9 cellular contexts compared by ENCODE assay signal in genomic region chr3:122356402-122356801, GRCh38. TPM values are rescaled to one million over a fixed set of nuclear protein-coding genes. Genes with fewer than 3 reads are reported as not detected.
DNase-seq lines count a peak whose midpoint lies in the region; ATAC-seq, FAIRE-seq and TF ChIP-seq lines count a peak whose summit lies in the region.
"Had no signal": no experiment of that assay in that cellular context is flagged by ENCODE, and none has a peak within 500 bp of the region (broad histone marks: within the 10 kb centered on the region; RNA-seq: fewer than 3 reads in every experiment).

No MANE protein-coding gene starts in this region.

- FAIRE-seq in GM12878 (lab: Jason Lieb, UNC) = no peak

- SMC1A ChIA-PET in GM12878 (lab: Charles Lee; ENCODE audit: uncharacterized antibody, unreplicated experiment) = interaction anchor here (1.2 to 7.9 kb wide), 11 partner anchors 9 to 809 kb away, joined by 3 to 191 read pairs (median 4); no protein-coding TSS in a partner anchor

- TF ChIP-seq CTCF in GM12878 (IDR thresholded peaks at IDR 0.05 in 2 of 3, conservative IDR thresholded peaks at IDR 0.05 in 1 of 3; ENCODE audit: control insufficient read depth in 2 of 3, extremely low read depth in 1 of 3, insufficient read depth in 1 of 3, low read depth in 3 of 3, low read length in 3 of 3) = peak; percentile 49 to 80 (median 51); a peak in 4 of 6 replicates

- H3K9ac ChIP-seq in GM12878 (ENCODE audit: control insufficient read depth, insufficient read depth, low read length) = no peak overlapping the region

- H3K9me3 ChIP-seq in GM12878 (replicated peaks; ENCODE audit: control insufficient read depth, insufficient read depth, low read length) = no peaks in the 10 kb centered on the region

- no peak for TF ChIP-seq POLR2A in GM12878 (IDR thresholded peaks at IDR 0.05; ENCODE audit: low read depth, low read length)

- ATAC-seq in GM12878 (peak; percentile 72), GM19324 (IDR thresholded peaks at IDR 0.05; ENCODE audit: low FRiP score, unreplicated experiment) (no peak), HG02870 (IDR thresholded peaks at IDR 0.05; ENCODE audit: unreplicated experiment) (no peak)

- H2AFZ ChIP-seq in GM12878 (ENCODE audit: control insufficient read depth, low read depth, low read length) = no peak overlapping the region

- no peak overlapping the region for H3K27ac ChIP-seq in GM12878 (ENCODE audit: control insufficient read depth, insufficient read depth)

- no peaks in the 10 kb centered on the region for H4K20me1 ChIP-seq in GM12878 (ENCODE audit: control insufficient read depth, insufficient read depth)

- H3K36me3 ChIP-seq in GM12878 (ENCODE audit: control insufficient read depth in 2 of 2, insufficient read depth in 2 of 2, low read length in 1 of 2) = peaks cover 0 to 3% of the 10 kb centered on the region in 2 experiments; a peak in 2 of 4 replicates

- TF ChIP-seq RAD21 in GM12878 (IDR thresholded peaks at IDR 0.05; ENCODE audit: insufficient read depth, low read depth, low read length) = peak; percentile 93

- no peak for TF ChIP-seq EP300 in GM12878 (IDR thresholded peaks at IDR 0.05; ENCODE audit: borderline replicate concordance in 1 of 2, control insufficient read depth in 1 of 2, low read depth in 2 of 2, low read length in 2 of 2)

- CTCF ChIA-PET in GM12878 (lab: Yijun Ruan, JAX) = interaction anchor here (1.0 to 7.9 kb wide), 12 partner anchors 13 to 809 kb away, joined by 3 to 192 read pairs (median 6); partner anchors contain the start of gene FAM162A

- no peak overlapping the region for H3K4me3 ChIP-seq in GM12878

- POLR2A ChIA-PET in GM12878 (lab: Charles Lee) = interaction anchor here (1.0 to 1.2 kb wide), 2 partner anchors 14 to 49 kb away, joined by 3 to 4 read pairs; no protein-coding TSS in a partner anchor

- RAD21 ChIA-PET in GM12878 (lab: Charles Lee; ENCODE audit: unreplicated experiment) = interaction anchor here (0.8 to 7.4 kb wide), 6 partner anchors 15 to 810 kb away, joined by 3 to 114 read pairs (median 4); no protein-coding TSS in a partner anchor

- intact Hi-C loops in GM12878 (cut with micrococcal nuclease; ENCODE audit: unreplicated experiment) = loop anchor here (1.0 to 2.0 kb wide), 5 partner anchors 50 to 810 kb away; no protein-coding TSS in a partner anchor

- DNase-seq in AG08395 (ENCODE audit: low spot score) (peak; percentile 12), ELR (ENCODE audit: low read depth) (peak; percentile 58), NCI-H187 (lab: John Stamatoyannopoulos, UW) (peak; percentile 3 to 38), GM12878 (ENCODE audit: low read depth, low spot score) (no peak), lung microvascular endothelial cell (ENCODE audit: low read depth in 2 of 2) (peak; percentile 16 to 20), ureter (ENCODE audit: low spot score) (no peak)

- in situ Hi-C loops in GM12878 (cut with MboI) = loop anchor here (5.0 to 10.0 kb wide), 2 partner anchors 254 to 812 kb away; partner anchors contain the start of gene POLQ

- H3K27me3 ChIP-seq in GM12878 (replicated peaks in 1 of 2; ENCODE audit: control insufficient read depth in 2 of 2, insufficient read depth in 2 of 2, low read length in 1 of 2) = no peaks in the 10 kb centered on the region

- no TSS peak for BruUV-seq in GM12878 (replicated peaks; lab: Mats Ljungman, UMichigan)

- 82% methylated on average over 4 of the region's 4 CpGs for WGBS in GM12878 (ENCODE audit: insufficient coverage, insufficient replicate concordance, low lambda C conversion rate, missing lambda C conversion rate)

- no peaks in the 10 kb centered on the region for H3K79me2 ChIP-seq in GM12878 (ENCODE audit: control insufficient read depth, insufficient read depth, low read length)

- no peaks in the 10 kb centered on the region for H3K4me1 ChIP-seq in GM12878 (ENCODE audit: control insufficient read depth, insufficient read depth, low read length)

- no peak overlapping the region for H3K4me2 ChIP-seq in GM12878 (ENCODE audit: control insufficient read depth, insufficient read depth)

TF ChIP-seq in GM12878, 131 proteins besides CTCF, POLR2A, EP300 and RAD21 (continues in another document):
- TF ChIP-seq POU2F2 (IDR thresholded peaks at IDR 0.05; ENCODE audit: borderline replicate concordance, low read depth, low read length) (peak; percentile 26; the same call in 1 of the 3 replicates), SIX5 (IDR thresholded peaks at IDR 0.05; ENCODE audit: low read depth, low read length, severe bottlenecking) (no peak), SMC3 (IDR thresholded peaks at IDR 0.05; ENCODE audit: borderline replicate concordance, low read length) (peak; percentile 82; the same call in 1 of the 2 replicates)

RNA-seq across cellular contexts. Expression of gene MIX23, which starts 26.6 kb away (rescaled TPM):
- total RNA-seq in GM12878 (2013; cell fraction: nucleolus; rRNA removed) = 40.0 and 50.3 TPM in 2 replicates
- total RNA-seq in GM12878 (2014; rRNA removed) = 44.1 and 66.5 TPM in 2 replicates
- 130 and 138 TPM in 2 replicates for total RNA-seq in GM12878 (2014; rRNA removed; fragmentation: Illumina TruSeq; extraction: Trizol)
- total RNA-seq in GM12878 (2021) = 63.3 and 71.3 TPM in 2 replicates
- 25.9 TPM for polyA plus RNA-seq in GM12878 (2011; ENCODE audit: low read depth)
- polyA plus RNA-seq in GM12878 (2011; rRNA removed) = 47.4 and 97.5 TPM in 2 replicates
- polyA plus RNA-seq in GM12878 (2011; cell fraction: cytosol; rRNA removed) = 12.9 and 20.2 TPM in 2 replicates
- polyA plus RNA-seq in GM12878 (2011; cell fraction: nucleus; rRNA removed) = 25.3 and 37.7 TPM in 2 replicates
- polyA plus RNA-seq in GM12878 (2012) = 45.2 and 57.2 TPM in 2 replicates
- polyA plus RNA-seq in GM12878 (2014; fragmentation: Illumina TruSeq; extraction: Trizol) = 176 and 238 TPM in 2 replicates
- 10 to 100 TPM; 30.0 to 45.9 TPM for polyA plus RNA-seq in GM12878 (2014; fragmentation: Nextera tagmentation; extraction: Ambion mirVana)
- polyA plus RNA-seq in GM12878 (2014; rRNA removed) = 66.6 and 92.3 TPM in 2 replicates
- polyA plus RNA-seq in GM12878 (2016; fragmentation: Nextera tagmentation; extraction: Ambion mirVana) = 10 to 100 TPM; 53.4 to 78.1 TPM
- polyA minus RNA-seq in GM12878 (2011; rRNA and poly(A)+ RNA removed) = 15.5 and 20.8 TPM in 2 replicates
- 13.2 and 14.5 TPM in 2 replicates for polyA minus RNA-seq in GM12878 (2011; cell fraction: cytosol; rRNA and poly(A)+ RNA removed)
- polyA minus RNA-seq in GM12878 (2011; cell fraction: nucleus; rRNA and poly(A)+ RNA removed) = 6.9 and 7.5 TPM in 2 replicates
- total RNA-seq in lung microvascular endothelial cell = 22.2 and 25.6 TPM in 2 replicates
- 54.4 TPM for total RNA-seq in ureter

RNA-seq across cellular contexts. Expression of gene FAM162A, which starts 27.6 kb away (rescaled TPM):
- 62.0 and 63.0 TPM in 2 replicates for total RNA-seq in GM12878 (2013; cell fraction: nucleolus; rRNA removed)
- 59.2 and 60.7 TPM in 2 replicates for total RNA-seq in GM12878 (2014; rRNA removed)
- 97.4 and 99.6 TPM in 2 replicates for total RNA-seq in GM12878 (2014; rRNA removed; fragmentation: Illumina TruSeq; extraction: Trizol)
- total RNA-seq in GM12878 (2021) = 73.6 and 76.4 TPM in 2 replicates
- polyA plus RNA-seq in GM12878 (2011; ENCODE audit: low read depth) = 91.2 TPM
- 346 and 555 TPM in 2 replicates for polyA plus RNA-seq in GM12878 (2011; rRNA removed)
- 138 and 178 TPM in 2 replicates for polyA plus RNA-seq in GM12878 (2011; cell fraction: cytosol; rRNA removed)
- 95.8 and 191 TPM in 2 replicates for polyA plus RNA-seq in GM12878 (2011; cell fraction: nucleus; rRNA removed)
- polyA plus RNA-seq in GM12878 (2012) = 144 and 186 TPM in 2 replicates
- polyA plus RNA-seq in GM12878 (2014; fragmentation: Illumina TruSeq; extraction: Trizol) = 105 and 122 TPM in 2 replicates
- 100 to 1,000 TPM; 290 to 297 TPM for polyA plus RNA-seq in GM12878 (2014; fragmentation: Nextera tagmentation; extraction: Ambion mirVana)
- 83.6 and 93.7 TPM in 2 replicates for polyA plus RNA-seq in GM12878 (2014; rRNA removed)
- polyA plus RNA-seq in GM12878 (2016; fragmentation: Nextera tagmentation; extraction: Ambion mirVana) = 100 to 1,000 TPM; 177 to 186 TPM
- 70.4 and 118 TPM in 2 replicates for polyA minus RNA-seq in GM12878 (2011; rRNA and poly(A)+ RNA removed)
- polyA minus RNA-seq in GM12878 (2011; cell fraction: cytosol; rRNA and poly(A)+ RNA removed) = 24.2 and 29.8 TPM in 2 replicates
- 29.6 and 31.3 TPM in 2 replicates for polyA minus RNA-seq in GM12878 (2011; cell fraction: nucleus; rRNA and poly(A)+ RNA removed)
- total RNA-seq in lung microvascular endothelial cell = 6.5 and 7.4 TPM in 2 replicates
- total RNA-seq in ureter = 65.5 TPM

RNA-seq across cellular contexts. Expression of gene CSTA, which starts 31.4 kb away (rescaled TPM):
- not detected in 2 replicates for total RNA-seq in GM12878 (2013; cell fraction: nucleolus; rRNA removed)
- total RNA-seq in GM12878 (2014; rRNA removed) (1.8 and 1.9 TPM in 2 replicates), GM12878 (2014; rRNA removed; fragmentation: Illumina TruSeq; extraction: Trizol) (4.2 and 4.6 TPM in 2 replicates), GM12878 (2021) (1.8 and 2.1 TPM in 2 replicates), lung microvascular endothelial cell (not detected in 2 replicates), ureter (62.3 TPM)
- 0.55 TPM for polyA plus RNA-seq in GM12878 (2011; ENCODE audit: low read depth)
- polyA plus RNA-seq in GM12878 (2011; rRNA removed) (1.9 and 3.5 TPM in 2 replicates), GM12878 (2014; fragmentation: Illumina TruSeq; extraction: Trizol) (6.7 and 15.4 TPM in 2 replicates), GM12878 (2014; fragmentation: Nextera tagmentation; extraction: Ambion mirVana) (1 to 10 TPM; 2.7 to 3.9 TPM), GM12878 (2014; rRNA removed) (2.2 and 5.6 TPM in 2 replicates), GM12878 (2016; fragmentation: Nextera tagmentation; extraction: Ambion mirVana) (1 to 10 TPM; 3.1 to 3.7 TPM)
- 0.39 and 0.64 TPM in 2 replicates for polyA plus RNA-seq in GM12878 (2011; cell fraction: cytosol; rRNA removed)
- 0.57 and 0.76 TPM in 2 replicates for polyA plus RNA-seq in GM12878 (2011; cell fraction: nucleus; rRNA removed)
- polyA plus RNA-seq in GM12878 (2012) = 1.1 and 2.1 TPM in 2 replicates
- polyA minus RNA-seq in GM12878 (2011; rRNA and poly(A)+ RNA removed) = not detected in 2 replicates
- not detected in 2 replicates for polyA minus RNA-seq in GM12878 (2011; cell fraction: cytosol; rRNA and poly(A)+ RNA removed)
- not detected in 2 replicates for polyA minus RNA-seq in GM12878 (2011; cell fraction: nucleus; rRNA and poly(A)+ RNA removed)
- total RNA-seq: dermis microvascular lymphatic vessel endothelial cell had no signal

RNA-seq across cellular contexts. Expression of gene WDR5B, which starts 59.5 kb away (rescaled TPM):
- total RNA-seq in GM12878 (2013; cell fraction: nucleolus; rRNA removed) = 16.0 and 16.1 TPM in 2 replicates
- total RNA-seq in GM12878 (2014; rRNA removed) (4.0 and 5.9 TPM in 2 replicates), GM12878 (2014; rRNA removed; fragmentation: Illumina TruSeq; extraction: Trizol) (4.2 TPM in 2 replicates), GM12878 (2021) (2.9 and 3.4 TPM in 2 replicates), lung microvascular endothelial cell (2.6 and 3.8 TPM in 2 replicates), ureter (7.2 TPM)
- polyA plus RNA-seq in GM12878 (2011; ENCODE audit: low read depth) = 0.63 TPM
- polyA plus RNA-seq in GM12878 (2011; rRNA removed) (7.9 and 11.5 TPM in 2 replicates), GM12878 (2014; fragmentation: Illumina TruSeq; extraction: Trizol) (3.8 and 3.9 TPM in 2 replicates), GM12878 (2014; fragmentation: Nextera tagmentation; extraction: Ambion mirVana) (1 to 10 TPM; 1.7 to 2.4 TPM), GM12878 (2014; rRNA removed) (3.2 and 3.6 TPM in 2 replicates), GM12878 (2016; fragmentation: Nextera tagmentation; extraction: Ambion mirVana) (1 to 10 TPM; 2.8 to 2.9 TPM)
- polyA plus RNA-seq in GM12878 (2011; cell fraction: cytosol; rRNA removed) = 2.9 TPM in 2 replicates
- polyA plus RNA-seq in GM12878 (2011; cell fraction: nucleus; rRNA removed) = 4.7 and 5.3 TPM in 2 replicates
- 1.2 and 2.6 TPM in 2 replicates for polyA plus RNA-seq in GM12878 (2012)
- 5.9 and 6.8 TPM in 2 replicates for polyA minus RNA-seq in GM12878 (2011; rRNA and poly(A)+ RNA removed)
- 1.9 and 2.4 TPM in 2 replicates for polyA minus RNA-seq in GM12878 (2011; cell fraction: cytosol; rRNA and poly(A)+ RNA removed)
- polyA minus RNA-seq in GM12878 (2011; cell fraction: nucleus; rRNA and poly(A)+ RNA removed) = 8.3 and 10.3 TPM in 2 replicates

Comparison
In these comparisons a context has a peak if more than half of its experiments do, and no peak if none do; other contexts are left out.
1. DNase-seq: peak in AG08395 (single experiment), ELR (single experiment), NCI-H187 (2 of 2) and lung microvascular endothelial cell (2 of 2); none in GM12878 (single experiment) and ureter (single experiment).
2. RNA of gene CSTA, which starts 31.4 kb away (total RNA-seq): 62.3 TPM in ureter (single experiment); 1.8 to 4.6 TPM in GM12878 and not detected in lung microvascular endothelial cell; every median in the first group is over 10 times any median in the second.